Comparison of ENCODE assay signal across 1 cellular context in the genomic region with DNA sequence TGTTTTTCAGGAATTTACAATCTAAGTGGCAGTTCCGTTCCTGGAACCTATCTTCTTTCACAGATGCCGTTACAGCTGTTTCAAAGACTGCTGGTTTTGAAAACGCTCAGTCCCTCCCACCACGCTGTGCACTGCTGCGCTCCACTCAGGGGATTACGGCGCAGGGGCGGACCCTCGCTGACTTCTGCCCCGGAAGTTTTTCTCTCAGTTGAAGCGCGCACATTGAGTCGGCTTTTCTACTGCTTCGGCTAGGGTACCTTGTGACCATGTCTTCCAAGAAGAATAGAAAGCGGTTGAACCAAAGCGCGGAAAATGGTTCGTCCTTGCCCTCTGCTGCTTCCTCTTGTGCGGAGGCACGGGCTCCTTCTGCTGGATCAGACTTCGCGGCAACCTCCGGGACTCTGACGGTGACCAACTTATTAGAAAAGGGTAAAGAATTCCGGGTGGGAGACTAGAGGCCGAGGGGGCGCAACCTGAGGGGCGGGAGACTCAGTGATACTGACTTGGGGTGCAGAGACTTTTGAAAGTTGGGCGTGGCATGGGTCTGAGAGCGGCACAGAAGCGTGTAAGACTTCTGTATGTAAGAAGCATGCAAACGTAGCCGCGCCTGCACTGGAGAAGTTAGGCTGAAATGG.
TF ChIP-seq lines count a peak whose summit lies in the region.

No MANE protein-coding gene starts in this region.

TF ChIP-seq in HepG2, 621 proteins besides CTCF, POLR2A, EP300 and RAD21 (continued from another document and continues in another):
- TF ChIP-seq, protein P1, sequence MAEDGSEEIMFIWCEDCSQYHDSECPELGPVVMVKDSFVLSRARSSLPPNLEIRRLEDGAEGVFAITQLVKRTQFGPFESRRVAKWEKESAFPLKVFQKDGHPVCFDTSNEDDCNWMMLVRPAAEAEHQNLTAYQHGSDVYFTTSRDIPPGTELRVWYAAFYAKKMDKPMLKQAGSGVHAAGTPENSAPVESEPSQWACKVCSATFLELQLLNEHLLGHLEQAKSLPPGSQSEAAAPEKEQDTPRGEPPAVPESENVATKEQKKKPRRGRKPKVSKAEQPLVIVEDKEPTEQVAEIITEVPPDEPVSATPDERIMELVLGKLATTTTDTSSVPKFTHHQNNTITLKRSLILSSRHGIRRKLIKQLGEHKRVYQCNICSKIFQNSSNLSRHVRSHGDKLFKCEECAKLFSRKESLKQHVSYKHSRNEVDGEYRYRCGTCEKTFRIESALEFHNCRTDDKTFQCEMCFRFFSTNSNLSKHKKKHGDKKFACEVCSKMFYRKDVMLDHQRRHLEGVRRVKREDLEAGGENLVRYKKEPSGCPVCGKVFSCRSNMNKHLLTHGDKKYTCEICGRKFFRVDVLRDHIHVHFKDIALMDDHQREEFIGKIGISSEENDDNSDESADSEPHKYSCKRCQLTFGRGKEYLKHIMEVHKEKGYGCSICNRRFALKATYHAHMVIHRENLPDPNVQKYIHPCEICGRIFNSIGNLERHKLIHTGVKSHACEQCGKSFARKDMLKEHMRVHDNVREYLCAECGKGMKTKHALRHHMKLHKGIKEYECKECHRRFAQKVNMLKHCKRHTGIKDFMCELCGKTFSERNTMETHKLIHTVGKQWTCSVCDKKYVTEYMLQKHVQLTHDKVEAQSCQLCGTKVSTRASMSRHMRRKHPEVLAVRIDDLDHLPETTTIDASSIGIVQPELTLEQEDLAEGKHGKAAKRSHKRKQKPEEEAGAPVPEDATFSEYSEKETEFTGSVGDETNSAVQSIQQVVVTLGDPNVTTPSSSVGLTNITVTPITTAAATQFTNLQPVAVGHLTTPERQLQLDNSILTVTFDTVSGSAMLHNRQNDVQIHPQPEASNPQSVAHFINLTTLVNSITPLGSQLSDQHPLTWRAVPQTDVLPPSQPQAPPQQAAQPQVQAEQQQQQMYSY (CRISPR knock-in tag; IDR thresholded peaks at IDR 0.05): no peak
- TF ChIP-seq, protein P2, sequence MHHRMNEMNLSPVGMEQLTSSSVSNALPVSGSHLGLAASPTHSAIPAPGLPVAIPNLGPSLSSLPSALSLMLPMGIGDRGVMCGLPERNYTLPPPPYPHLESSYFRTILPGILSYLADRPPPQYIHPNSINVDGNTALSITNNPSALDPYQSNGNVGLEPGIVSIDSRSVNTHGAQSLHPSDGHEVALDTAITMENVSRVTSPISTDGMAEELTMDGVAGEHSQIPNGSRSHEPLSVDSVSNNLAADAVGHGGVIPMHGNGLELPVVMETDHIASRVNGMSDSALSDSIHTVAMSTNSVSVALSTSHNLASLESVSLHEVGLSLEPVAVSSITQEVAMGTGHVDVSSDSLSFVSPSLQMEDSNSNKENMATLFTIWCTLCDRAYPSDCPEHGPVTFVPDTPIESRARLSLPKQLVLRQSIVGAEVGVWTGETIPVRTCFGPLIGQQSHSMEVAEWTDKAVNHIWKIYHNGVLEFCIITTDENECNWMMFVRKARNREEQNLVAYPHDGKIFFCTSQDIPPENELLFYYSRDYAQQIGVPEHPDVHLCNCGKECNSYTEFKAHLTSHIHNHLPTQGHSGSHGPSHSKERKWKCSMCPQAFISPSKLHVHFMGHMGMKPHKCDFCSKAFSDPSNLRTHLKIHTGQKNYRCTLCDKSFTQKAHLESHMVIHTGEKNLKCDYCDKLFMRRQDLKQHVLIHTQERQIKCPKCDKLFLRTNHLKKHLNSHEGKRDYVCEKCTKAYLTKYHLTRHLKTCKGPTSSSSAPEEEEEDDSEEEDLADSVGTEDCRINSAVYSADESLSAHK (CRISPR knock-in tag; IDR thresholded peaks at IDR 0.05; ENCODE audit: borderline replicate concordance): no peak
- TF ChIP-seq NFIB (CRISPR knock-in tag; IDR thresholded peaks at IDR 0.05; ENCODE audit: borderline replicate concordance): no peak
- no peak for TF ChIP-seq CBX2 (IDR thresholded peaks at IDR 0.05; ENCODE audit: low read depth, low read length)
- TF ChIP-seq CBX2 (CRISPR knock-in tag; IDR thresholded peaks at IDR 0.05; ENCODE audit: low read depth): no peak
- TF ChIP-seq SOX13 (IDR thresholded peaks at IDR 0.05): no peak
- TF ChIP-seq SOX13 (CRISPR knock-in tag; conservative IDR thresholded peaks at IDR 0.05 in 1 of 2, IDR thresholded peaks at IDR 0.05 in 1 of 2): no peak
- no peak for TF ChIP-seq ZNF772 (CRISPR knock-in tag; IDR thresholded peaks at IDR 0.05)
- no peak for TF ChIP-seq HNRNPUL1 (IDR thresholded peaks at IDR 0.05; ENCODE audit: low read depth, low read length)
- TF ChIP-seq ZNF382 (CRISPR knock-in tag; IDR thresholded peaks at IDR 0.05; ENCODE audit: borderline replicate concordance): no peak
- TF ChIP-seq AGO2 (optimal IDR thresholded peaks at IDR 0.05; ENCODE audit: low read depth, low read length): no peak
- TF ChIP-seq MBNL3 (CRISPR knock-in tag; conservative IDR thresholded peaks at IDR 0.05): no peak
- TF ChIP-seq RFX5 (IDR thresholded peaks at IDR 0.05; ENCODE audit: low read depth, low read length): no peak
- TF ChIP-seq, protein P3, sequence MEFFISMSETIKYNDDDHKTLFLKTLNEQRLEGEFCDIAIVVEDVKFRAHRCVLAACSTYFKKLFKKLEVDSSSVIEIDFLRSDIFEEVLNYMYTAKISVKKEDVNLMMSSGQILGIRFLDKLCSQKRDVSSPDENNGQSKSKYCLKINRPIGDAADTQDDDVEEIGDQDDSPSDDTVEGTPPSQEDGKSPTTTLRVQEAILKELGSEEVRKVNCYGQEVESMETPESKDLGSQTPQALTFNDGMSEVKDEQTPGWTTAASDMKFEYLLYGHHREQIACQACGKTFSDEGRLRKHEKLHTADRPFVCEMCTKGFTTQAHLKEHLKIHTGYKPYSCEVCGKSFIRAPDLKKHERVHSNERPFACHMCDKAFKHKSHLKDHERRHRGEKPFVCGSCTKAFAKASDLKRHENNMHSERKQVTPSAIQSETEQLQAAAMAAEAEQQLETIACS (CRISPR knock-in tag; IDR thresholded peaks at IDR 0.05): no peak
- TF ChIP-seq, protein P4, sequence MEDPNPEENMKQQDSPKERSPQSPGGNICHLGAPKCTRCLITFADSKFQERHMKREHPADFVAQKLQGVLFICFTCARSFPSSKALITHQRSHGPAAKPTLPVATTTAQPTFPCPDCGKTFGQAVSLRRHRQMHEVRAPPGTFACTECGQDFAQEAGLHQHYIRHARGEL (CRISPR knock-in tag; IDR thresholded peaks at IDR 0.05): no peak
- no peak for TF ChIP-seq ZSCAN31 (CRISPR knock-in tag; IDR thresholded peaks at IDR 0.05; ENCODE audit: low read depth)
- TF ChIP-seq FOXO1 (CRISPR knock-in tag; IDR thresholded peaks at IDR 0.05): peak; percentile 25; the same call in 1 of the 2 replicates
- no peak for TF ChIP-seq ZNF75D (CRISPR knock-in tag; IDR thresholded peaks at IDR 0.05; ENCODE audit: borderline replicate concordance)
- TF ChIP-seq, protein P5, sequence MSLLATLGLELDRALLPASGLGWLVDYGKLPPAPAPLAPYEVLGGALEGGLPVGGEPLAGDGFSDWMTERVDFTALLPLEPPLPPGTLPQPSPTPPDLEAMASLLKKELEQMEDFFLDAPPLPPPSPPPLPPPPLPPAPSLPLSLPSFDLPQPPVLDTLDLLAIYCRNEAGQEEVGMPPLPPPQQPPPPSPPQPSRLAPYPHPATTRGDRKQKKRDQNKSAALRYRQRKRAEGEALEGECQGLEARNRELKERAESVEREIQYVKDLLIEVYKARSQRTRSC (CRISPR knock-in tag; IDR thresholded peaks at IDR 0.05; ENCODE audit: low read depth): no peak
- TF ChIP-seq, protein P6, sequence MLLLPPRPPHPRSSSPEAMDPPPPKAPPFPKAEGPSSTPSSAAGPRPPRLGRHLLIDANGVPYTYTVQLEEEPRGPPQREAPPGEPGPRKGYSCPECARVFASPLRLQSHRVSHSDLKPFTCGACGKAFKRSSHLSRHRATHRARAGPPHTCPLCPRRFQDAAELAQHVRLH (CRISPR knock-in tag; IDR thresholded peaks at IDR 0.05; ENCODE audit: borderline replicate concordance, low read depth): peak; percentile 77
- TF ChIP-seq, protein P7, sequence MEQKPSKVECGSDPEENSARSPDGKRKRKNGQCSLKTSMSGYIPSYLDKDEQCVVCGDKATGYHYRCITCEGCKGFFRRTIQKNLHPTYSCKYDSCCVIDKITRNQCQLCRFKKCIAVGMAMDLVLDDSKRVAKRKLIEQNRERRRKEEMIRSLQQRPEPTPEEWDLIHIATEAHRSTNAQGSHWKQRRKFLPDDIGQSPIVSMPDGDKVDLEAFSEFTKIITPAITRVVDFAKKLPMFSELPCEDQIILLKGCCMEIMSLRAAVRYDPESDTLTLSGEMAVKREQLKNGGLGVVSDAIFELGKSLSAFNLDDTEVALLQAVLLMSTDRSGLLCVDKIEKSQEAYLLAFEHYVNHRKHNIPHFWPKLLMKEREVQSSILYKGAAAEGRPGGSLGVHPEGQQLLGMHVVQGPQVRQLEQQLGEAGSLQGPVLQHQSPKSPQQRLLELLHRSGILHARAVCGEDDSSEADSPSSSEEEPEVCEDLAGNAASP (CRISPR knock-in tag; IDR thresholded peaks at IDR 0.05; ENCODE audit: borderline replicate concordance): peak; percentile 10
- TF ChIP-seq BORCS8-MEF2B (CRISPR knock-in tag; IDR thresholded peaks at IDR 0.05): peak; percentile 82
- TF ChIP-seq, protein P8, sequence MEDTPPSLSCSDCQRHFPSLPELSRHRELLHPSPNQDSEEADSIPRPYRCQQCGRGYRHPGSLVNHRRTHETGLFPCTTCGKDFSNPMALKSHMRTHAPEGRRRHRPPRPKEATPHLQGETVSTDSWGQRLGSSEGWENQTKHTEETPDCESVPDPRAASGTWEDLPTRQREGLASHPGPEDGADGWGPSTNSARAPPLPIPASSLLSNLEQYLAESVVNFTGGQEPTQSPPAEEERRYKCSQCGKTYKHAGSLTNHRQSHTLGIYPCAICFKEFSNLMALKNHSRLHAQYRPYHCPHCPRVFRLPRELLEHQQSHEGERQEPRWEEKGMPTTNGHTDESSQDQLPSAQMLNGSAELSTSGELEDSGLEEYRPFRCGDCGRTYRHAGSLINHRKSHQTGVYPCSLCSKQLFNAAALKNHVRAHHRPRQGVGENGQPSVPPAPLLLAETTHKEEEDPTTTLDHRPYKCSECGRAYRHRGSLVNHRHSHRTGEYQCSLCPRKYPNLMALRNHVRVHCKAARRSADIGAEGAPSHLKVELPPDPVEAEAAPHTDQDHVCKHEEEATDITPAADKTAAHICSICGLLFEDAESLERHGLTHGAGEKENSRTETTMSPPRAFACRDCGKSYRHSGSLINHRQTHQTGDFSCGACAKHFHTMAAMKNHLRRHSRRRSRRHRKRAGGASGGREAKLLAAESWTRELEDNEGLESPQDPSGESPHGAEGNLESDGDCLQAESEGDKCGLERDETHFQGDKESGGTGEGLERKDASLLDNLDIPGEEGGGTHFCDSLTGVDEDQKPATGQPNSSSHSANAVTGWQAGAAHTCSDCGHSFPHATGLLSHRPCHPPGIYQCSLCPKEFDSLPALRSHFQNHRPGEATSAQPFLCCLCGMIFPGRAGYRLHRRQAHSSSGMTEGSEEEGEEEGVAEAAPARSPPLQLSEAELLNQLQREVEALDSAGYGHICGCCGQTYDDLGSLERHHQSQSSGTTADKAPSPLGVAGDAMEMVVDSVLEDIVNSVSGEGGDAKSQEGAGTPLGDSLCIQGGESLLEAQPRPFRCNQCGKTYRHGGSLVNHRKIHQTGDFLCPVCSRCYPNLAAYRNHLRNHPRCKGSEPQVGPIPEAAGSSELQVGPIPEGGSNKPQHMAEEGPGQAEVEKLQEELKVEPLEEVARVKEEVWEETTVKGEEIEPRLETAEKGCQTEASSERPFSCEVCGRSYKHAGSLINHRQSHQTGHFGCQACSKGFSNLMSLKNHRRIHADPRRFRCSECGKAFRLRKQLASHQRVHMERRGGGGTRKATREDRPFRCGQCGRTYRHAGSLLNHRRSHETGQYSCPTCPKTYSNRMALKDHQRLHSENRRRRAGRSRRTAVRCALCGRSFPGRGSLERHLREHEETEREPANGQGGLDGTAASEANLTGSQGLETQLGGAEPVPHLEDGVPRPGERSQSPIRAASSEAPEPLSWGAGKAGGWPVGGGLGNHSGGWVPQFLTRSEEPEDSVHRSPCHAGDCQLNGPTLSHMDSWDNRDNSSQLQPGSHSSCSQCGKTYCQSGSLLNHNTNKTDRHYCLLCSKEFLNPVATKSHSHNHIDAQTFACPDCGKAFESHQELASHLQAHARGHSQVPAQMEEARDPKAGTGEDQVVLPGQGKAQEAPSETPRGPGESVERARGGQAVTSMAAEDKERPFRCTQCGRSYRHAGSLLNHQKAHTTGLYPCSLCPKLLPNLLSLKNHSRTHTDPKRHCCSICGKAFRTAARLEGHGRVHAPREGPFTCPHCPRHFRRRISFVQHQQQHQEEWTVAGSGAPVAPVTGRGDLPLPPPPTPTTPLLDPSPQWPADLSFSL (CRISPR knock-in tag; IDR thresholded peaks at IDR 0.05): no peak
- TF ChIP-seq KDM3A (CRISPR knock-in tag; IDR thresholded peaks at IDR 0.05; ENCODE audit: low read depth): no peak
- no peak for TF ChIP-seq ZNF24 (IDR thresholded peaks at IDR 0.05)
- no peak; the same call in 1 of the 2 replicates for TF ChIP-seq ZSCAN9 (CRISPR knock-in tag; IDR thresholded peaks at IDR 0.05; ENCODE audit: borderline replicate concordance)
- no peak for TF ChIP-seq ZNF10 (CRISPR knock-in tag; IDR thresholded peaks at IDR 0.05; ENCODE audit: borderline replicate concordance, low read depth)
- no peak for TF ChIP-seq PITX1 (CRISPR knock-in tag; IDR thresholded peaks at IDR 0.05)
- TF ChIP-seq, protein P9, sequence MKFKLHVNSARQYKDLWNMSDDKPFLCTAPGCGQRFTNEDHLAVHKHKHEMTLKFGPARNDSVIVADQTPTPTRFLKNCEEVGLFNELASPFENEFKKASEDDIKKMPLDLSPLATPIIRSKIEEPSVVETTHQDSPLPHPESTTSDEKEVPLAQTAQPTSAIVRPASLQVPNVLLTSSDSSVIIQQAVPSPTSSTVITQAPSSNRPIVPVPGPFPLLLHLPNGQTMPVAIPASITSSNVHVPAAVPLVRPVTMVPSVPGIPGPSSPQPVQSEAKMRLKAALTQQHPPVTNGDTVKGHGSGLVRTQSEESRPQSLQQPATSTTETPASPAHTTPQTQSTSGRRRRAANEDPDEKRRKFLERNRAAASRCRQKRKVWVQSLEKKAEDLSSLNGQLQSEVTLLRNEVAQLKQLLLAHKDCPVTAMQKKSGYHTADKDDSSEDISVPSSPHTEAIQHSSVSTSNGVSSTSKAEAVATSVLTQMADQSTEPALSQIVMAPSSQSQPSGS (CRISPR knock-in tag; IDR thresholded peaks at IDR 0.05): no peak
- no peak; the same call in 1 of the 2 replicates for TF ChIP-seq ZNF746 (CRISPR knock-in tag; IDR thresholded peaks at IDR 0.05)
- TF ChIP-seq CREM (IDR thresholded peaks at IDR 0.05): no peak; the same call in none of the 2 replicates
- no peak for TF ChIP-seq CREM (CRISPR knock-in tag; IDR thresholded peaks at IDR 0.05)
- TF ChIP-seq, protein P10, sequence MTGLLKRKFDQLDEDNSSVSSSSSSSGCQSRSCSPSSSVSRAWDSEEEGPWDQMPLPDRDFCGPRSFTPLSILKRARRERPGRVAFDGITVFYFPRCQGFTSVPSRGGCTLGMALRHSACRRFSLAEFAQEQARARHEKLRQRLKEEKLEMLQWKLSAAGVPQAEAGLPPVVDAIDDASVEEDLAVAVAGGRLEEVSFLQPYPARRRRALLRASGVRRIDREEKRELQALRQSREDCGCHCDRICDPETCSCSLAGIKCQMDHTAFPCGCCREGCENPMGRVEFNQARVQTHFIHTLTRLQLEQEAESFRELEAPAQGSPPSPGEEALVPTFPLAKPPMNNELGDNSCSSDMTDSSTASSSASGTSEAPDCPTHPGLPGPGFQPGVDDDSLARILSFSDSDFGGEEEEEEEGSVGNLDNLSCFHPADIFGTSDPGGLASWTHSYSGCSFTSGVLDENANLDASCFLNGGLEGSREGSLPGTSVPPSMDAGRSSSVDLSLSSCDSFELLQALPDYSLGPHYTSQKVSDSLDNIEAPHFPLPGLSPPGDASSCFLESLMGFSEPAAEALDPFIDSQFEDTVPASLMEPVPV (CRISPR knock-in tag; IDR thresholded peaks at IDR 0.05): no peak
- no peak for TF ChIP-seq ZNF615 (CRISPR knock-in tag; IDR thresholded peaks at IDR 0.05; ENCODE audit: borderline replicate concordance)
- TF ChIP-seq RBM39 (IDR thresholded peaks at IDR 0.05; ENCODE audit: low read depth, low read length, poor library complexity, severe bottlenecking): no peak
- TF ChIP-seq BCL6 (CRISPR knock-in tag; IDR thresholded peaks at IDR 0.05): peak; percentile 5; the same call in 1 of the 2 replicates
